In genomic region chr1:85258536-85259117, GRCh38 we compare ENCODE assay signal across 8 cellular contexts. TPM values are rescaled to one million over a fixed set of nuclear protein-coding genes. Genes with fewer than 3 reads are reported as not detected.
DNase-seq lines count a peak whose midpoint lies in the region; ATAC-seq and TF ChIP-seq lines count a peak whose summit lies in the region.

No MANE protein-coding gene starts in this region.

- no peak for ATAC-seq in HG02763 (IDR thresholded peaks at IDR 0.05; ENCODE audit: unreplicated experiment)
- no peak for ATAC-seq in HG03097 (IDR thresholded peaks at IDR 0.05; ENCODE audit: low FRiP score, unreplicated experiment)
- ATAC-seq in GM21529 (IDR thresholded peaks at IDR 0.05; ENCODE audit: unreplicated experiment), result no peak

- H3K4me1 ChIP-seq in mucosa of rectum (ENCODE audit: control insufficient read depth in 2 of 2, insufficient read depth in 2 of 2, low read length in 2 of 2), result peaks cover 10 to 20% of the 10 kb centered on the region in 2 donors

- peaks cover 6% of the 10 kb centered on the region; the same call in 1 of the 2 replicates for H3K9me3 ChIP-seq in AG04450 (ENCODE audit: control insufficient read depth, insufficient read depth, low read length)
- H3K9me3 ChIP-seq in mucosa of rectum (ENCODE audit: control insufficient read depth in 2 of 2, low read length in 2 of 2), result no peaks in the 10 kb centered on the region

- H3K4me3 ChIP-seq in AG04450 (ENCODE audit: low read depth, low read length) (peak overlapping the region; percentile 89), cardiac fibroblast (replicated peaks in 1 of 2; ENCODE audit: low read depth in 2 of 2, low read length in 2 of 2) (peak overlapping the region; percentile 96 to 99), mucosa of rectum (ENCODE audit: low read length in 2 of 2) (peak overlapping the region; percentile 92)

- CTCF ChIA-PET in AG04450 (lab: Charles Lee), result interaction anchor here (0.6 to 12.1 kb wide), 71 partner anchors 7 to 760 kb away, joined by 3 to 350 read pairs (median 5); partner anchors contain the start of gene BCL10

- H3K27ac ChIP-seq in AG04450 (ENCODE audit: low read depth, low read length) (no peak overlapping the region), mucosa of rectum (ENCODE audit: low read depth in 2 of 2, low read length in 2 of 2) (no peak overlapping the region)

- H3K27me3 Mint-ChIP-seq in IgD-negative memory B cell, result no peaks in the 10 kb centered on the region

- POLR2A ChIA-PET in AG04450 (lab: Yijun Ruan, JAX), result interaction anchor here (1.0 to 1.2 kb wide), 2 partner anchors 34 to 123 kb away, joined by 3 read pairs; no protein-coding TSS in a partner anchor

- peak overlapping the region in 1 of 2 donors; percentile 90 for H3K9ac ChIP-seq in mucosa of rectum (ENCODE audit: low read depth in 1 of 2, low read length in 2 of 2)

- H3K4me1 Mint-ChIP-seq in IgD-negative memory B cell, result peaks cover 26 to 39% (median 33%) of the 10 kb centered on the region in 3 donors

- H3K9me3 Mint-ChIP-seq in IgD-negative memory B cell, result peaks cover 0 to 4% (median 0%) of the 10 kb centered on the region in 3 donors

- peak overlapping the region; percentile 95 to 100 (median 99) for H3K4me3 Mint-ChIP-seq in IgD-negative memory B cell

- TF ChIP-seq CTCF in AG04450 (IDR thresholded peaks at IDR 0.05; ENCODE audit: low read depth, low read length) (0 out of 2 replicates have a peak, but pooled peaks have one; percentile 19), cardiac fibroblast (IDR thresholded peaks at IDR 0.05; ENCODE audit: low read depth, low read length) (no peak)

- H3K27me3 ChIP-seq in AG04450 (ENCODE audit: control insufficient read depth, insufficient read depth, low read length), result no peaks in the 10 kb centered on the region
- no peaks in the 10 kb centered on the region for H3K27me3 ChIP-seq in mucosa of rectum (ENCODE audit: control insufficient read depth in 2 of 2, insufficient read depth in 2 of 2, low read length in 2 of 2)

- peak overlapping the region; percentile 42 to 97 (median 91) for H3K27ac Mint-ChIP-seq in IgD-negative memory B cell

- DNase-seq in AG04450 (ENCODE audit: low read depth, low spot score), result no peak
- DNase-seq in cardiac fibroblast (ENCODE audit: low read depth in 2 of 2), result peak; percentile 23 to 46
- DNase-seq in LoVo (ENCODE audit: low spot score), result no peak

- peaks cover 8 to 16% of the 10 kb centered on the region in 2 donors for H3K36me3 ChIP-seq in mucosa of rectum (ENCODE audit: control insufficient read depth in 2 of 2, insufficient read depth in 2 of 2, low read length in 2 of 2)

- peaks cover 10% of the 10 kb centered on the region for H3K36me3 Mint-ChIP-seq in IgD-negative memory B cell

RNA-seq across cellular contexts. Expression of gene C1orf52, which starts 0.8 kb away (rescaled TPM):
- polyA plus RNA-seq in AG04450 (2011; rRNA removed) (28.0 and 31.2 TPM in 2 replicates), IgD-negative memory B cell (22.3 TPM)
- polyA minus RNA-seq in AG04450 (2011; rRNA and poly(A)+ RNA removed), result 11.4 and 15.4 TPM in 2 replicates

RNA-seq across cellular contexts. Expression of gene BCL10, which starts 17.8 kb away (rescaled TPM):
- polyA plus RNA-seq in AG04450 (2011; rRNA removed), result 17.2 and 19.4 TPM in 2 replicates
- polyA minus RNA-seq in AG04450 (2011; rRNA and poly(A)+ RNA removed), result 19.7 and 22.8 TPM in 2 replicates
- polyA plus RNA-seq in IgD-negative memory B cell, result 47.0 TPM

RNA-seq across cellular contexts. Expression of gene SYDE2, which starts 57.8 kb away (rescaled TPM):
- polyA plus RNA-seq in AG04450 (2011; rRNA removed), result 4.7 and 5.7 TPM in 2 replicates
- 11.0 and 14.2 TPM in 2 replicates for polyA minus RNA-seq in AG04450 (2011; rRNA and poly(A)+ RNA removed)
- 1.2 TPM for polyA plus RNA-seq in IgD-negative memory B cell

Comparison
In these comparisons a context has a peak if more than half of its experiments do, and no peak if none do; other contexts are left out.
1. DNase-seq: peak in cardiac fibroblast (2 of 2); none in AG04450 (single experiment) and LoVo (single experiment).
2. Peak in every context shown above with its lines, with median percentiles within 50 percentile points of each other: H3K4me3 ChIP-seq.